In genomic region chr1:164803366-164803765, GRCh38 we compare ENCODE assay signal across 18 cellular contexts.
A peak's percentile ranks its signal among the peaks of the same experiment; 100 is the strongest.
DNase-seq lines count a peak whose midpoint lies in the region; ATAC-seq, FAIRE-seq and TF ChIP-seq lines count a peak whose summit lies in the region.
"Had no signal": no experiment of that assay in that cellular context is flagged by ENCODE, and none has a peak within 500 bp of the region (broad histone marks: within the 10 kb centered on the region; RNA-seq: fewer than 3 reads in every experiment).

No MANE protein-coding gene starts in this region.

- H3K9me3 ChIP-seq in astrocyte (ENCODE audit: insufficient read depth, low read depth, low read length) (no peaks in the 10 kb centered on the region), uterus (no peaks in the 10 kb centered on the region)
- H3K9me3 ChIP-seq: esophagus squamous epithelium, HAP-1, suprapubic skin had no signal

- no peak for TF ChIP-seq POLR2A in uterus (IDR thresholded peaks at IDR 0.05)

- ATAC-seq in HG03060 (IDR thresholded peaks at IDR 0.05; ENCODE audit: low read depth, unreplicated experiment) (peak; percentile 65), GM21529 (IDR thresholded peaks at IDR 0.05; ENCODE audit: unreplicated experiment) (no peak)
- ATAC-seq: naive thymus-derived CD8-positive, alpha-beta T cell; Right ventricle myocardium inferior; T-helper 17 cell had no signal

- H3K27ac ChIP-seq in astrocyte (ENCODE audit: low read depth, low read length) (no peak overlapping the region), uterus (peak overlapping the region; percentile 18 to 40)
- H3K27ac ChIP-seq: C4-2B, HL-60, KMS-11, suprapubic skin had no signal

- peaks cover 18% of the 10 kb centered on the region for H3K4me1 ChIP-seq in astrocyte (ENCODE audit: insufficient read depth, low read length)
- H3K4me1 ChIP-seq in uterus = no peaks in the 10 kb centered on the region

- H3K27me3 ChIP-seq in astrocyte (ENCODE audit: insufficient read depth, low read length) = no peaks in the 10 kb centered on the region
- H3K27me3 ChIP-seq in kidney epithelial cell (ENCODE audit: control insufficient read depth, insufficient read depth, low read length) = no peaks in the 10 kb centered on the region
- no peaks in the 10 kb centered on the region for H3K27me3 ChIP-seq in uterus
- H3K27me3 ChIP-seq: esophagus squamous epithelium, suprapubic skin had no signal

- H3K36me3 ChIP-seq in astrocyte (ENCODE audit: insufficient read depth, low read length) (no peaks in the 10 kb centered on the region), kidney epithelial cell (ENCODE audit: control insufficient read depth, insufficient read depth, low read length) (no peaks in the 10 kb centered on the region), uterus (no peaks in the 10 kb centered on the region)
- H3K36me3 ChIP-seq: HAP-1 had no signal

- FAIRE-seq in astrocyte (lab: Jason Lieb, UNC) = no peak

- peaks cover 18% of the 10 kb centered on the region for H3K4me1 Mint-ChIP-seq in astrocyte (ENCODE audit: low read depth, unreplicated experiment)
- H3K4me1 Mint-ChIP-seq: naive thymus-derived CD8-positive, alpha-beta T cell; T-helper 17 cell had no signal

- H4K20me1 ChIP-seq in astrocyte (ENCODE audit: insufficient read depth, low read length) = peaks cover 6% of the 10 kb centered on the region

- no peak overlapping the region for H3K4me3 Mint-ChIP-seq in astrocyte (ENCODE audit: unreplicated experiment)
- H3K4me3 Mint-ChIP-seq: naive thymus-derived CD8-positive, alpha-beta T cell; T-helper 17 cell had no signal

- intact Hi-C loops in uterus (cut with DNase I; ENCODE audit: low total_unique reads) = no loop called here

- peak; percentile 82 for DNase-seq in astrocyte (ENCODE audit: low read depth)
- DNase-seq in kidney epithelial cell (ENCODE audit: low read depth) = peak; percentile 49
- no peak for DNase-seq in uterus
- no peak for DNase-seq in NCI-H524 (lab: John Stamatoyannopoulos, UW)
- DNase-seq in middle frontal gyrus (ENCODE audit: extremely low spot score, low spot score) = no peak
- DNase-seq: activated CD4-positive, CD25-positive, alpha-beta regulatory T cell; esophagus squamous epithelium; naive thymus-derived CD8-positive, alpha-beta T cell; stimulated activated CD4-positive, alpha-beta T cell treated with anti-CD3 and anti-CD28 coated beads, Interleukin-2, amount 100 ng/mL, for 24 hours; T-helper 17 cell had no signal

- no peak overlapping the region for H3K27ac Mint-ChIP-seq in astrocyte (ENCODE audit: unreplicated experiment)
- H3K27ac Mint-ChIP-seq: naive thymus-derived CD8-positive, alpha-beta T cell; T-helper 17 cell had no signal

- peaks cover 11% of the 10 kb centered on the region for H3K36me3 Mint-ChIP-seq in astrocyte (ENCODE audit: low read depth, unreplicated experiment)
- H3K36me3 Mint-ChIP-seq: naive thymus-derived CD8-positive, alpha-beta T cell had no signal

- H3K9ac ChIP-seq in astrocyte (ENCODE audit: low read length) = no peak overlapping the region
- H3K9ac ChIP-seq: KMS-11 had no signal

- no peak overlapping the region for H3K4me2 ChIP-seq in astrocyte (ENCODE audit: low read length)
- H3K4me2 ChIP-seq: KMS-11 had no signal

- H3K4me3 ChIP-seq in astrocyte (ENCODE audit: insufficient read depth, low read depth, low read length) (no peak overlapping the region), kidney epithelial cell (ENCODE audit: low read depth, low read length) (no peak overlapping the region), uterus (no peak overlapping the region)
- H3K4me3 ChIP-seq: esophagus squamous epithelium, HAP-1, suprapubic skin had no signal

- no peaks in the 10 kb centered on the region for H3K9me3 Mint-ChIP-seq in astrocyte (ENCODE audit: unreplicated experiment)

- H2AFZ ChIP-seq in astrocyte (ENCODE audit: low read depth, low read length) = no peak overlapping the region

- H3K27me3 Mint-ChIP-seq in astrocyte (ENCODE audit: low read depth, unreplicated experiment) = peaks cover 8% of the 10 kb centered on the region
- H3K27me3 Mint-ChIP-seq: naive thymus-derived CD8-positive, alpha-beta T cell; T-helper 17 cell had no signal

- no peaks in the 10 kb centered on the region for H3K79me2 ChIP-seq in astrocyte (ENCODE audit: insufficient read depth, low read length)

- TF ChIP-seq CTCF in astrocyte (IDR thresholded peaks at IDR 0.05; ENCODE audit: insufficient read depth, low read depth, low read length) (no peak), kidney epithelial cell (IDR thresholded peaks at IDR 0.05; ENCODE audit: insufficient read depth, low read length, poor library complexity, severe bottlenecking) (no peak), uterus (IDR thresholded peaks at IDR 0.05) (no peak)

Comparison
In these comparisons a context has a peak if more than half of its experiments do, and no peak if none do; other contexts are left out.
1. DNase-seq: peak in astrocyte (single experiment) and kidney epithelial cell (single experiment); none in uterus (0 of 2), NCI-H524 (0 of 2) and middle frontal gyrus (single experiment).